In genomic region chr7:137836113-137836509, GRCh38 we compare ENCODE assay signal across 20 cellular contexts.
"Had no signal": no experiment of that assay in that cellular context is flagged by ENCODE, and none has a peak within 500 bp of the region (broad histone marks: within the 10 kb centered on the region; RNA-seq: fewer than 3 reads in every experiment).

No MANE protein-coding gene starts in this region.

- H3K27ac ChIP-seq: cardiac muscle cell, hepatocyte, pancreas, spleen, vagina had no signal

- H3K4me1 Mint-ChIP-seq: activated CD4-positive, alpha-beta T cell treated with anti-CD3 and anti-CD28 coated beads, Interleukin-2, amount 10 ng/mL, durations not matched to agents 24 days and 14 days; activated T-helper 17 cell treated with anti-CD3 and anti-CD28 coated beads, Interleukin-2, amount 50 U/mL, for 72 hours; naive B cell; stimulated activated memory B cell treated with anti-CD40 and anti-IgM and Interleukin-4, amounts not matched to agents 10 μg/mL and 1 μg/mL and 100 μg/mL, for 72 hours had no signal

- H3K36me3 Mint-ChIP-seq: stimulated activated memory B cell treated with anti-CD40 and anti-IgM and Interleukin-4, amounts not matched to agents 10 μg/mL and 1 μg/mL and 100 μg/mL, for 72 hours had no signal

- ATAC-seq: activated CD8-positive, alpha-beta T cell treated with anti-CD3 and anti-CD28 coated beads for 36 hours; activated T-helper 17 cell treated with anti-CD3 and anti-CD28 coated beads, Interleukin-2, amount 50 U/mL, for 72 hours; left cardiac atrium; mucosa of descending colon; pancreas; sciatic nerve; stimulated activated memory B cell treated with anti-CD40 and anti-IgM and Interleukin-4, amounts not matched to agents 10 μg/mL and 1 μg/mL and 100 μg/mL, for 72 hours had no signal

- DNase-seq: activated CD4-positive, alpha-beta T cell treated with anti-CD3 and anti-CD28 coated beads, Interleukin-2, amount 10 ng/mL, durations not matched to agents 24 days and 14 days; activated CD8-positive, alpha-beta T cell treated with anti-CD3 and anti-CD28 coated beads for 36 hours; activated naive CD4-positive, alpha-beta T cell; activated T-cell treated with anti-CD3 and anti-CD28 coated beads, Interleukin-2, amount 50 U/mL, for 1 hour; erythroblast; left cardiac atrium; mesenchymal stem cell; mucosa of descending colon; naive B cell; pancreas; spleen; stimulated activated CD4-positive, alpha-beta T cell treated with anti-CD3 and anti-CD28 coated beads, Interleukin-4, amount 100 ng/mL, for 4 hours; T1000; trophoblast cell had no signal

- H3K4me3 Mint-ChIP-seq: activated CD4-positive, alpha-beta T cell treated with anti-CD3 and anti-CD28 coated beads, Interleukin-2, amount 10 ng/mL, durations not matched to agents 24 days and 14 days; activated CD8-positive, alpha-beta T cell treated with anti-CD3 and anti-CD28 coated beads for 36 hours; activated T-helper 17 cell treated with anti-CD3 and anti-CD28 coated beads, Interleukin-2, amount 50 U/mL, for 72 hours; naive B cell; stimulated activated memory B cell treated with anti-CD40 and anti-IgM and Interleukin-4, amounts not matched to agents 10 μg/mL and 1 μg/mL and 100 μg/mL, for 72 hours had no signal

- H3K9me3 ChIP-seq: pancreas, vagina had no signal

- H3K27me3 ChIP-seq: cardiac muscle cell, hepatocyte, pancreas, vagina had no signal

- H3K27ac Mint-ChIP-seq: activated CD4-positive, alpha-beta T cell treated with anti-CD3 and anti-CD28 coated beads, Interleukin-2, amount 10 ng/mL, durations not matched to agents 24 days and 14 days; activated CD8-positive, alpha-beta T cell treated with anti-CD3 and anti-CD28 coated beads for 36 hours; activated T-helper 17 cell treated with anti-CD3 and anti-CD28 coated beads, Interleukin-2, amount 50 U/mL, for 72 hours; naive B cell; stimulated activated memory B cell treated with anti-CD40 and anti-IgM and Interleukin-4, amounts not matched to agents 10 μg/mL and 1 μg/mL and 100 μg/mL, for 72 hours had no signal

- H3K9me3 Mint-ChIP-seq: activated T-helper 17 cell treated with anti-CD3 and anti-CD28 coated beads, Interleukin-2, amount 50 U/mL, for 72 hours had no signal

- H3K4me1 ChIP-seq: pancreas, spleen, vagina had no signal

- H3K4me3 ChIP-seq: cardiac muscle cell, hepatocyte, mucosa of descending colon, pancreas, spleen, vagina had no signal

- H3K36me3 ChIP-seq: cardiac muscle cell, pancreas, spleen, vagina had no signal
